Comparison of ENCODE assay signal across 9 cellular contexts in the genomic region with DNA sequence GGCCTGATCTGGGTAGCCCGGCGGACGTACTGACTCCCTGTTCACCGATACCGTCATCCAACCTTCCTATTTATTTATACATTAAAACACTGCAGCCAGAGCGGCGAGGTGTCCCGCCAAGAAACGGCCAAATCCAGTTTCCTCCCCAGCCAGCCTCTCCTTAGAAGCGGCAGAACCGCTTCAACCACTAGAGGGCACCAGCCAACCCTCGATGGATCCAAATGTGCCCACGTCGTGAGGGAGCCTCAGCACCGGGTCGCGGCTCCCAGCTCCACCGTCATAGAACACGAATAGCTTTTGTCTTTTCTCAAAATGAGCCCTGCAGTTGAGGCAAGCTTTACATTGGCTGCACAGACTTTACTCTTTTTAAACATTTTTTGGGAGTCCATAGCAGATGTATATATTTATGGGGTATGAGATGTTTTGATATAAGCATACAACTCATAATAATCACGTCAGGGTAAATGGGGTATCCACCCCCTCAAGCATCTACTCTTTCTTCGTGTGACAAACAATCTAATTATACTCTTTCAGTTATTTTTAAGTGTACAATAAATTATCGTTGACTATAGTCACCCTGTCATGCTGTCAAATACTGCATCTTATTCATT. TPM values are rescaled to one million over a fixed set of nuclear protein-coding genes. Genes with fewer than 3 reads are reported as not detected.
A peak's percentile ranks its signal among the peaks of the same experiment; 100 is the strongest.
DNase-seq lines count a peak whose midpoint lies in the region; ATAC-seq, FAIRE-seq and TF ChIP-seq lines count a peak whose summit lies in the region.
"Had no signal": no experiment of that assay in that cellular context is flagged by ENCODE, and none has a peak within 500 bp of the region (broad histone marks: within the 10 kb centered on the region; RNA-seq: fewer than 3 reads in every experiment).

No MANE protein-coding gene starts in this region.

- peaks cover 6 to 10% (median 7%) of the 10 kb centered on the region in 3 donors for H3K4me1 Mint-ChIP-seq in naive B cell

- no peak for FAIRE-seq in D721Med (lab: Jason Lieb, UNC)

- no peak for TF ChIP-seq POLR2A in esophagus muscularis mucosa (IDR thresholded peaks at IDR 0.05; ENCODE audit: low read depth)

- TF ChIP-seq CTCF in D721Med (IDR thresholded peaks at IDR 0.05; ENCODE audit: insufficient read depth, missing control alignments) (peak; percentile 94), esophagus muscularis mucosa (IDR thresholded peaks at IDR 0.05) (peak; percentile 76 to 96 (median 84))

- peaks cover 0 to 4% (median 0%) of the 10 kb centered on the region in 7 donors for H3K9me3 Mint-ChIP-seq in naive B cell

- H3K27ac Mint-ChIP-seq in naive B cell: no peak overlapping the region

- ATAC-seq in GM21515 (IDR thresholded peaks at IDR 0.05; ENCODE audit: unreplicated experiment) (peak; percentile 82), naive B cell (ENCODE audit: low read depth in 2 of 2) (peak; percentile 90 to 93)

- H3K27me3 Mint-ChIP-seq in naive B cell: peaks cover 46 to 72% (median 57%) of the 10 kb centered on the region in 3 donors

- no peak for TF ChIP-seq EP300 in esophagus muscularis mucosa (IDR thresholded peaks at IDR 0.05)

- WGBS in esophagus muscularis mucosa: 8% methylated on average over 16 of the region's 22 CpGs

- peak; percentile 74 for DNase-seq in D721Med (ENCODE audit: insufficient read length, low spot score)
- DNase-seq in OCI-M2 (lab: John Stamatoyannopoulos, UW; ENCODE audit: unreplicated experiment): peak; percentile 10
- DNase-seq in activated T-cell treated with anti-CD3 and anti-CD28 coated beads for 4 hours: peak; percentile 72
- no peak for DNase-seq in esophagus muscularis mucosa (ENCODE audit: extremely low spot score)
- peak; percentile 62 for DNase-seq in naive B cell
- DNase-seq in stimulated activated CD8-positive, alpha-beta memory T cell treated with anti-CD3 and anti-CD28 coated beads, Interleukin-7, amount 100 ng/mL, for 48 hours (ENCODE audit: extremely low read depth in 1 of 2, low read depth in 1 of 2): peak; percentile 47 to 71

- H3K4me1 ChIP-seq in HUES6 (ENCODE audit: control insufficient read depth, insufficient read depth, low read length) (no peaks in the 10 kb centered on the region), esophagus muscularis mucosa (peaks cover 12 to 14% (median 13%) of the 10 kb centered on the region in 4 donors)

- H3K9me3 ChIP-seq in HUES6 (ENCODE audit: control insufficient read depth, insufficient read depth, low read depth, low read length) (no peaks in the 10 kb centered on the region), esophagus muscularis mucosa (no peaks in the 10 kb centered on the region)

- peak overlapping the region in 6 of 8 donors; percentile 20 to 60 (median 39) for H3K4me3 Mint-ChIP-seq in naive B cell

- intact Hi-C loops in esophagus muscularis mucosa (cut with DNase I): loop anchor here (2.0 kb wide), 1 partner anchor 91 kb away; no protein-coding TSS in a partner anchor

- H3K27me3 ChIP-seq in HUES6 (ENCODE audit: control insufficient read depth, insufficient read depth, low read length) (peaks cover 63% of the 10 kb centered on the region), esophagus muscularis mucosa (peaks cover 0 to 13% (median 0%) of the 10 kb centered on the region in 4 donors)

- H3K36me3 Mint-ChIP-seq in naive B cell: no peaks in the 10 kb centered on the region

- H3K4me3 ChIP-seq in HUES6 (ENCODE audit: low read depth, low read length) (peak overlapping the region; percentile 39), esophagus muscularis mucosa (peak overlapping the region; percentile 35 to 45 (median 40))

- H3K9ac ChIP-seq in HUES6 (ENCODE audit: low read length): no peak overlapping the region

- H3K27ac ChIP-seq in HUES6 (ENCODE audit: low read depth, low read length): no peak overlapping the region
- H3K27ac ChIP-seq in esophagus muscularis mucosa (replicated peaks in 1 of 4): no peak overlapping the region

- H3K36me3 ChIP-seq in HUES6 (ENCODE audit: control insufficient read depth, insufficient read depth, low read length) (no peaks in the 10 kb centered on the region), esophagus muscularis mucosa (no peaks in the 10 kb centered on the region)

RNA-seq across cellular contexts. Expression of a gene that starts 13.0 kb away (rescaled TPM):
- not detected for total RNA-seq in esophagus muscularis mucosa
- not detected for polyA plus RNA-seq in naive B cell (ENCODE audit: low read depth in 6 of 6)
- total RNA-seq: mononuclear cell had no signal
